ENCODE assay signal across 7 cellular contexts in the genomic region with DNA sequence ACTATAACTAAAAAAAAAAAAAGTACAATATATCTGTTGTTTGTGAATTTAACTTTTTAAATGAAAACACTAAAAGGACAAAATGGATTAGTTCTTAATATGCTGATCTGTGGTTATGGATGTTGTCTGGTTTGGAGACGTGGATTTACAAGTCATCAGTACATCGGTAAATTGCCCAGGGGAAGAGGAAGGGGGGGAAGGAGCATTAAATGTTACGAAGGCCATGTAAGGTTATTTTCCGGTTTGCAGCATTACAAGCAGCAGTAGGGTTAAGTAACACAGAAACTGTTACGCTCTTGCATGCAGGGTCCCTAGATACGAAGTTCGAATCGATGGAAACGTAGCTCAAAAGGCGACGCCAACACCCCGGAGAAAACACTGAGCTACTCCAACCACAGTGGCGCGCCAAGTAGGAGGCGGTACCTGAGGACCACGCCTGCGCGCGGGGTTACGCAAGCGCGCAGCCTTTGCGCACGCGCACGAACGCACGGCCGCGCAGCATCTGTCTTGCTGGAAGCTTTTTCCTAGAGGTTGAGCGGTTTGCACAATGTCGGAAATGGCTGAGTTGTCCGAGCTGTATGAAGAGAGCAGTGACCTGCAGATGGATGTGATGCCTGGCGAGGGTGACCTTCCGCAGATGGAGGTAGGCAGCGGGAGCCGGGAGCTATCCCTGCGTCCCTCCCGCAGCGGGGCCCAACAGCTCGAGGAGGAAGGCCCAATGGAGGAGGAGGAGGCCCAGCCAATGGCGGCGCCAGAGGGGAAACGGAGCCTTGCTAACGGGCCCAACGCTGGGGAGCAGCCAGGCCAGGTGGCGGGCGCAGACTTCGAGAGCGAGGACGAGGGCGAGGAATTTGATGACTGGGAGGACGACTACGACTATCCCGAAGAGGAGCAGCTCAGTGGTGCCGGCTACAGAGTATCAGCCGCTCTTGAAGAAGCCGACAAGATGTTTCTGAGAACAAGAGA. TPM values are rescaled to one million over a fixed set of nuclear protein-coding genes. Genes with fewer than 3 reads are reported as not detected.
DNase-seq lines count a peak whose midpoint lies in the region; ATAC-seq and TF ChIP-seq lines count a peak whose summit lies in the region.

A gene with protein sequence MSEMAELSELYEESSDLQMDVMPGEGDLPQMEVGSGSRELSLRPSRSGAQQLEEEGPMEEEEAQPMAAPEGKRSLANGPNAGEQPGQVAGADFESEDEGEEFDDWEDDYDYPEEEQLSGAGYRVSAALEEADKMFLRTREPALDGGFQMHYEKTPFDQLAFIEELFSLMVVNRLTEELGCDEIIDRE (plus strand): TSS at position 505 of the 966 bp plus-strand sequence. CDS start 43 bp downstream, at position 548.

- DNase-seq in NCI-H2029 (lab: John Stamatoyannopoulos, UW) (peak; percentile 66), T-helper 9 cell (peak; percentile 86), astrocyte of the cerebellum (ENCODE audit: low read depth) (peak; percentile 89), hepatocyte (ENCODE audit: low spot score) (peak; percentile 97), retina (peak; percentile 98)

- peaks cover 16% of the 10 kb centered on the region for H3K79me2 ChIP-seq in hepatocyte

- peak within 1 kb of the TSS; percentile 92 for H3K27ac ChIP-seq in hepatocyte

- H3K4me3 ChIP-seq in astrocyte of the cerebellum (ENCODE audit: low read depth, low read length) (peak within 1 kb of the TSS; percentile 93), hepatocyte (peak within 1 kb of the TSS; percentile 64)

- no peaks in the 10 kb centered on the region for H3K36me3 ChIP-seq in hepatocyte (replicated peaks; ENCODE audit: insufficient read depth, low read depth)

- H4K20me1 ChIP-seq in hepatocyte (ENCODE audit: insufficient read depth, poor library complexity, severe bottlenecking), result peaks cover 13% of the 10 kb centered on the region

- peak within 1 kb of the TSS; percentile 79 for H3K4me2 ChIP-seq in hepatocyte

- no peak for TF ChIP-seq CTCF in astrocyte of the cerebellum (IDR thresholded peaks at IDR 0.05; ENCODE audit: low read depth, low read length, missing control alignments)
- TF ChIP-seq CTCF in hepatocyte (IDR thresholded peaks at IDR 0.05; ENCODE audit: poor library complexity), result no peak

- H3K27me3 ChIP-seq in hepatocyte, result peaks cover 14% of the 10 kb centered on the region

- no peaks in the 10 kb centered on the region for H3K9me3 ChIP-seq in hepatocyte (ENCODE audit: low read depth)

- ATAC-seq in GM18505 (IDR thresholded peaks at IDR 0.05; ENCODE audit: unreplicated experiment) (peak; percentile 97), HG02973 (IDR thresholded peaks at IDR 0.05; ENCODE audit: unreplicated experiment) (peak; percentile 89)

- no peaks in the 10 kb centered on the region for H3K9me2 ChIP-seq in hepatocyte (replicated peaks; ENCODE audit: insufficient read depth)

- TF ChIP-seq POLR2A in GM18505 (IDR thresholded peaks at IDR 0.05; ENCODE audit: borderline replicate concordance, extremely low read depth, insufficient read depth, insufficient read length), result peak; percentile 97

- peaks cover 13% of the 10 kb centered on the region for H3K4me1 ChIP-seq in hepatocyte (ENCODE audit: insufficient read depth)

- WGBS in hepatocyte (ENCODE audit: low lambda C conversion rate, missing lambda C conversion rate), result under 1% methylated on average over 58 of the region's 58 CpGs

- H2AFZ ChIP-seq in hepatocyte, result peak within 1 kb of the TSS; percentile 80

- in situ Hi-C loops in astrocyte of the cerebellum (cut with HindIII; ENCODE audit: low sequenced_read_pairs), result loop anchor here (5.0 to 10.0 kb wide), 3 partner anchors 64 to 267 kb away; no protein-coding TSS in a partner anchor

RNA-seq across cellular contexts. Expression of the gene that starts here (rescaled TPM):
- total RNA-seq in hepatocyte, result 198 and 218 TPM in 2 replicates
- polyA plus RNA-seq in hepatocyte, result 228 and 242 TPM in 2 replicates

Comparison
In these comparisons a context has a peak if more than half of its experiments do, and no peak if none do; other contexts are left out.
1. Peak in every context shown above with its lines: DNase-seq, ATAC-seq, H3K4me3 ChIP-seq and H3K27ac ChIP-seq.